In the genomic region with DNA sequence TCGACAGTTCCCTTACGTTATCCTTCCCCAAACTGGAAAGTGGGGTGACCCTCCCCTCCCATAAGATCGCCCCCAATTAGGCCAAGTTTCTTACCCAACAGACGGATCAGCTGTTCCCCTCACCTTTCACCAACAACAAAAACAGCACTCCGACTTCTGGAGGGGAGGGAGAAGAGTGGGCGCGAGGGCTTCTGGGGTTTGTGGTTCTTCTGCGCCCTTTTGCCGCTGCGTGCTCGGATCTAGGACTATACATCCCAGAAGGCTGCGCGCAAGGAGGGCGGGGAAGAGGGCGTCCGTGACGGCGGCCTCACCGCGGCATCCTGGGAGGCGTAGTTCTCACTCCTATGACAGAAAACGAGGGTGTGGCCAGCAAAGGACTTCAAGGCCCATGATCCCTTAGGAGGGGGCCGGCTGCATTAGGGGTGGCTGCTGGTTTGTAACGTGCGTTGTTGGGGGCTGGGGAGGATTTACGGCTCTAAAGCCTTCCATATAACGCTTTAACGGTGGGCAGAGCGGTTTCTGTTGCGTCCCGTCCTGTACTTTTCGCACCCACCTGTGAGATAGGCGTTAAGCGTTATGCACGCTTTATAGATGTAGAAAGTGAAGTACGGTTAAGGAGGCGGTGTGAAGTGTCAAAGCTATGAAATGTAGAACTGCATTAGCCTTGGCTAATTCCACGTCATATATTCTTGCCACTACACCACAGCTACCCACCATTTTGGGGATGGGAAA, we compare ENCODE assay signal across 1 cellular context.
A peak's percentile ranks its signal among the peaks of the same experiment; 100 is the strongest.
TF ChIP-seq lines count a peak whose summit lies in the region.

A gene with protein sequence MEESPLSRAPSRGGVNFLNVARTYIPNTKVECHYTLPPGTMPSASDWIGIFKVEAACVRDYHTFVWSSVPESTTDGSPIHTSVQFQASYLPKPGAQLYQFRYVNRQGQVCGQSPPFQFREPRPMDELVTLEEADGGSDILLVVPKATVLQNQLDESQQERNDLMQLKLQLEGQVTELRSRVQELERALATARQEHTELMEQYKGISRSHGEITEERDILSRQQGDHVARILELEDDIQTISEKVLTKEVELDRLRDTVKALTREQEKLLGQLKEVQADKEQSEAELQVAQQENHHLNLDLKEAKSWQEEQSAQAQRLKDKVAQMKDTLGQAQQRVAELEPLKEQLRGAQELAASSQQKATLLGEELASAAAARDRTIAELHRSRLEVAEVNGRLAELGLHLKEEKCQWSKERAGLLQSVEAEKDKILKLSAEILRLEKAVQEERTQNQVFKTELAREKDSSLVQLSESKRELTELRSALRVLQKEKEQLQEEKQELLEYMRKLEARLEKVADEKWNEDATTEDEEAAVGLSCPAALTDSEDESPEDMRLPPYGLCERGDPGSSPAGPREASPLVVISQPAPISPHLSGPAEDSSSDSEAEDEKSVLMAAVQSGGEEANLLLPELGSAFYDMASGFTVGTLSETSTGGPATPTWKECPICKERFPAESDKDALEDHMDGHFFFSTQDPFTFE (minus strand): TSS at position 143 of the 732 bp plus-strand sequence. CDS start 2,210 bp downstream, outside the sequence.

TF ChIP-seq in HepG2, 621 proteins besides CTCF, POLR2A, EP300 and RAD21 (continued from another document and continues in another):
- TF ChIP-seq ZNF577 (CRISPR knock-in tag; IDR thresholded peaks at IDR 0.05; ENCODE audit: borderline replicate concordance, low read depth) (no peak), ZNF296 (CRISPR knock-in tag; conservative IDR thresholded peaks at IDR 0.05) (no peak), ZNF317 (CRISPR knock-in tag; IDR thresholded peaks at IDR 0.05) (no peak), MLLT10 (CRISPR knock-in tag; IDR thresholded peaks at IDR 0.05) (no peak), ZSCAN29 (CRISPR knock-in tag; conservative IDR thresholded peaks at IDR 0.05) (0 out of 2 replicates have a peak, but pooled peaks have one; percentile 20), ZNF564 (CRISPR knock-in tag; IDR thresholded peaks at IDR 0.05) (no peak), ZNF143 (CRISPR knock-in tag; IDR thresholded peaks at IDR 0.05) (peak; percentile 99), ZNF781 (CRISPR knock-in tag; IDR thresholded peaks at IDR 0.05; ENCODE audit: borderline replicate concordance, not compliant biosample characterization) (peak; percentile 60), SYNCRIP (IDR thresholded peaks at IDR 0.05; ENCODE audit: insufficient read depth, low read depth, low read length) (no peak), ZNF225 (CRISPR knock-in tag; IDR thresholded peaks at IDR 0.05) (no peak), ZNF136 (CRISPR knock-in tag; IDR thresholded peaks at IDR 0.05; ENCODE audit: low read depth) (0 out of 2 replicates have a peak, but pooled peaks have one; percentile 27), FOSL2 (CRISPR knock-in tag; IDR thresholded peaks at IDR 0.05) (0 out of 2 replicates have a peak, but pooled peaks have one; percentile 1), ATF1 (CRISPR knock-in tag; IDR thresholded peaks at IDR 0.05) (peak; percentile 95), ZFY (CRISPR knock-in tag; IDR thresholded peaks at IDR 0.05) (peak; percentile 29), ZSCAN9 (CRISPR knock-in tag; IDR thresholded peaks at IDR 0.05; ENCODE audit: borderline replicate concordance) (peak; percentile 19; the same call in 1 of the 2 replicates), SP4 (CRISPR knock-in tag; IDR thresholded peaks at IDR 0.05) (peak; percentile 96), HMG20B (CRISPR knock-in tag; conservative IDR thresholded peaks at IDR 0.05) (0 out of 2 replicates have a peak, but pooled peaks have one; percentile 11), ZNF737 (CRISPR knock-in tag; IDR thresholded peaks at IDR 0.05; ENCODE audit: borderline replicate concordance) (no peak), ZNF451 (CRISPR knock-in tag; IDR thresholded peaks at IDR 0.05) (0 out of 2 replicates have a peak, but pooled peaks have one; percentile 61), SMARCE1 (IDR thresholded peaks at IDR 0.05; ENCODE audit: borderline replicate concordance) (no peak), CBX5 (CRISPR knock-in tag; IDR thresholded peaks at IDR 0.05; ENCODE audit: borderline replicate concordance) (peak; percentile 51; the same call in 1 of the 2 replicates), REXO4 (CRISPR knock-in tag; IDR thresholded peaks at IDR 0.05; ENCODE audit: borderline replicate concordance) (no peak), NFE2L2 (IDR thresholded peaks at IDR 0.05; ENCODE audit: low read length) (no peak), HNRNPLL (IDR thresholded peaks at IDR 0.05; ENCODE audit: low read depth, low read length, poor library complexity, severe bottlenecking) (peak; percentile 72), KDM2A (CRISPR knock-in tag; IDR thresholded peaks at IDR 0.05; ENCODE audit: borderline replicate concordance, low read depth) (peak; percentile 39; the same call in 1 of the 2 replicates), ZNF563 (CRISPR knock-in tag; IDR thresholded peaks at IDR 0.05) (no peak), POLR2AphosphoS2 (IDR thresholded peaks at IDR 0.05; ENCODE audit: low read depth, low read length) (no peak), JUND (CRISPR knock-in tag; IDR thresholded peaks at IDR 0.05) (no peak), ZNF652 (CRISPR knock-in tag; IDR thresholded peaks at IDR 0.05; ENCODE audit: borderline replicate concordance, low read depth) (peak; percentile 86), ZNF83 (CRISPR knock-in tag; IDR thresholded peaks at IDR 0.05; ENCODE audit: borderline replicate concordance) (no peak), U2AF1 (optimal IDR thresholded peaks at IDR 0.05; ENCODE audit: low read depth, low read length) (no peak), ZNF790 (CRISPR knock-in tag; IDR thresholded peaks at IDR 0.05; ENCODE audit: borderline replicate concordance) (no peak), ISL2 (CRISPR knock-in tag; IDR thresholded peaks at IDR 0.05) (peak; percentile 38; the same call in 1 of the 2 replicates), PITX1 (CRISPR knock-in tag; IDR thresholded peaks at IDR 0.05) (peak; percentile 85), TGIF2 (CRISPR knock-in tag; IDR thresholded peaks at IDR 0.05) (peak; percentile 57; the same call in 1 of the 2 replicates)
- TF ChIP-seq, protein P1, sequence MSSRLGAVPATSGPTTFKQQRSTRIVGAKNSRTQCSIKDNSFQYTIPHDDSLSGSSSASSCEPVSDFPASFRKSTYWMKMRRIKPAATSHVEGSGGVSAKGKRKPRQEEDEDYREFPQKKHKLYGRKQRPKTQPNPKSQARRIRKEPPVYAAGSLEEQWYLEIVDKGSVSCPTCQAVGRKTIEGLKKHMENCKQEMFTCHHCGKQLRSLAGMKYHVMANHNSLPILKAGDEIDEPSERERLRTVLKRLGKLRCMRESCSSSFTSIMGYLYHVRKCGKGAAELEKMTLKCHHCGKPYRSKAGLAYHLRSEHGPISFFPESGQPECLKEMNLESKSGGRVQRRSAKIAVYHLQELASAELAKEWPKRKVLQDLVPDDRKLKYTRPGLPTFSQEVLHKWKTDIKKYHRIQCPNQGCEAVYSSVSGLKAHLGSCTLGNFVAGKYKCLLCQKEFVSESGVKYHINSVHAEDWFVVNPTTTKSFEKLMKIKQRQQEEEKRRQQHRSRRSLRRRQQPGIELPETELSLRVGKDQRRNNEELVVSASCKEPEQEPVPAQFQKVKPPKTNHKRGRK (CRISPR knock-in tag; IDR thresholded peaks at IDR 0.05): no peak
- TF ChIP-seq, protein P2, sequence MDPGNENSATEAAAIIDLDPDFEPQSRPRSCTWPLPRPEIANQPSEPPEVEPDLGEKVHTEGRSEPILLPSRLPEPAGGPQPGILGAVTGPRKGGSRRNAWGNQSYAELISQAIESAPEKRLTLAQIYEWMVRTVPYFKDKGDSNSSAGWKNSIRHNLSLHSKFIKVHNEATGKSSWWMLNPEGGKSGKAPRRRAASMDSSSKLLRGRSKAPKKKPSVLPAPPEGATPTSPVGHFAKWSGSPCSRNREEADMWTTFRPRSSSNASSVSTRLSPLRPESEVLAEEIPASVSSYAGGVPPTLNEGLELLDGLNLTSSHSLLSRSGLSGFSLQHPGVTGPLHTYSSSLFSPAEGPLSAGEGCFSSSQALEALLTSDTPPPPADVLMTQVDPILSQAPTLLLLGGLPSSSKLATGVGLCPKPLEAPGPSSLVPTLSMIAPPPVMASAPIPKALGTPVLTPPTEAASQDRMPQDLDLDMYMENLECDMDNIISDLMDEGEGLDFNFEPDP (CRISPR knock-in tag; conservative IDR thresholded peaks at IDR 0.05): no peak
- TF ChIP-seq, protein P3, sequence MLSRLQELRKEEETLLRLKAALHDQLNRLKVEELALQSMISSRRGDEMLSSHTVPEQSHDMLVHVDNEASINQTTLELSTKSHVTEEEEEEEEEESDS (CRISPR knock-in tag; IDR thresholded peaks at IDR 0.05; ENCODE audit: borderline replicate concordance): no peak
- TF ChIP-seq, protein P4, sequence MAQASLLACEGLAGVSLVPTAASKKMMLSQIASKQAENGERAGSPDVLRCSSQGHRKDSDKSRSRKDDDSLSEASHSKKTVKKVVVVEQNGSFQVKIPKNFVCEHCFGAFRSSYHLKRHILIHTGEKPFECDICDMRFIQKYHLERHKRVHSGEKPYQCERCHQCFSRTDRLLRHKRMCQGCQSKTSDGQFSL (CRISPR knock-in tag; IDR thresholded peaks at IDR 0.05): no peak
- TF ChIP-seq, protein P5, sequence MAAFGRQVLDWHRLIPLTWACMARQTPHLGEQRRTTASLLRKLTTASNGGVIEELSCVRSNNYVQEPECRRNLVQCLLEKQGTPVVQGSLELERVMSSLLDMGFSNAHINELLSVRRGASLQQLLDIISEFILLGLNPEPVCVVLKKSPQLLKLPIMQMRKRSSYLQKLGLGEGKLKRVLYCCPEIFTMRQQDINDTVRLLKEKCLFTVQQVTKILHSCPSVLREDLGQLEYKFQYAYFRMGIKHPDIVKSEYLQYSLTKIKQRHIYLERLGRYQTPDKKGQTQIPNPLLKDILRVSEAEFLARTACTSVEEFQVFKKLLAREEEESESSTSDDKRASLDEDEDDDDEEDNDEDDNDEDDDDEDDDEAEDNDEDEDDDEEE (CRISPR knock-in tag; IDR thresholded peaks at IDR 0.05): no peak
- TF ChIP-seq, protein P6, sequence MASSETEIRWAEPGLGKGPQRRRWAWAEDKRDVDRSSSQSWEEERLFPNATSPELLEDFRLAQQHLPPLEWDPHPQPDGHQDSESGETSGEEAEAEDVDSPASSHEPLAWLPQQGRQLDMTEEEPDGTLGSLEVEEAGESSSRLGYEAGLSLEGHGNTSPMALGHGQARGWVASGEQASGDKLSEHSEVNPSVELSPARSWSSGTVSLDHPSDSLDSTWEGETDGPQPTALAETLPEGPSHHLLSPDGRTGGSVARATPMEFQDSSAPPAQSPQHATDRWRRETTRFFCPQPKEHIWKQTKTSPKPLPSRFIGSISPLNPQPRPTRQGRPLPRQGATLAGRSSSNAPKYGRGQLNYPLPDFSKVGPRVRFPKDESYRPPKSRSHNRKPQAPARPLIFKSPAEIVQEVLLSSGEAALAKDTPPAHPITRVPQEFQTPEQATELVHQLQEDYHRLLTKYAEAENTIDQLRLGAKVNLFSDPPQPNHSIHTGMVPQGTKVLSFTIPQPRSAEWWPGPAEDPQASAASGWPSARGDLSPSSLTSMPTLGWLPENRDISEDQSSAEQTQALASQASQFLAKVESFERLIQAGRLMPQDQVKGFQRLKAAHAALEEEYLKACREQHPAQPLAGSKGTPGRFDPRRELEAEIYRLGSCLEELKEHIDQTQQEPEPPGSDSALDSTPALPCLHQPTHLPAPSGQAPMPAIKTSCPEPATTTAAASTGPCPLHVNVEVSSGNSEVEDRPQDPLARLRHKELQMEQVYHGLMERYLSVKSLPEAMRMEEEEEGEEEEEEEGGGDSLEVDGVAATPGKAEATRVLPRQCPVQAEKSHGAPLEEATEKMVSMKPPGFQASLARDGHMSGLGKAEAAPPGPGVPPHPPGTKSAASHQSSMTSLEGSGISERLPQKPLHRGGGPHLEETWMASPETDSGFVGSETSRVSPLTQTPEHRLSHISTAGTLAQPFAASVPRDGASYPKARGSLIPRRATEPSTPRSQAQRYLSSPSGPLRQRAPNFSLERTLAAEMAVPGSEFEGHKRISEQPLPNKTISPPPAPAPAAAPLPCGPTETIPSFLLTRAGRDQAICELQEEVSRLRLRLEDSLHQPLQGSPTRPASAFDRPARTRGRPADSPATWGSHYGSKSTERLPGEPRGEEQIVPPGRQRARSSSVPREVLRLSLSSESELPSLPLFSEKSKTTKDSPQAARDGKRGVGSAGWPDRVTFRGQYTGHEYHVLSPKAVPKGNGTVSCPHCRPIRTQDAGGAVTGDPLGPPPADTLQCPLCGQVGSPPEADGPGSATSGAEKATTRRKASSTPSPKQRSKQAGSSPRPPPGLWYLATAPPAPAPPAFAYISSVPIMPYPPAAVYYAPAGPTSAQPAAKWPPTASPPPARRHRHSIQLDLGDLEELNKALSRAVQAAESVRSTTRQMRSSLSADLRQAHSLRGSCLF (CRISPR knock-in tag; IDR thresholded peaks at IDR 0.05; ENCODE audit: borderline replicate concordance): no peak
- TF ChIP-seq, protein P7, sequence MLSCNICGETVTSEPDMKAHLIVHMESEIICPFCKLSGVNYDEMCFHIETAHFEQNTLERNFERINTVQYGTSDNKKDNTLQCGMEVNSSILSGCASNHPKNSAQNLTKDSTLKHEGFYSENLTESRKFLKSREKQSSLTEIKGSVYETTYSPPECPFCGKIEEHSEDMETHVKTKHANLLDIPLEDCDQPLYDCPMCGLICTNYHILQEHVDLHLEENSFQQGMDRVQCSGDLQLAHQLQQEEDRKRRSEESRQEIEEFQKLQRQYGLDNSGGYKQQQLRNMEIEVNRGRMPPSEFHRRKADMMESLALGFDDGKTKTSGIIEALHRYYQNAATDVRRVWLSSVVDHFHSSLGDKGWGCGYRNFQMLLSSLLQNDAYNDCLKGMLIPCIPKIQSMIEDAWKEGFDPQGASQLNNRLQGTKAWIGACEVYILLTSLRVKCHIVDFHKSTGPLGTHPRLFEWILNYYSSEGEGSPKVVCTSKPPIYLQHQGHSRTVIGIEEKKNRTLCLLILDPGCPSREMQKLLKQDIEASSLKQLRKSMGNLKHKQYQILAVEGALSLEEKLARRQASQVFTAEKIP (CRISPR knock-in tag; IDR thresholded peaks at IDR 0.05; ENCODE audit: borderline replicate concordance): no peak
- TF ChIP-seq, protein P8, sequence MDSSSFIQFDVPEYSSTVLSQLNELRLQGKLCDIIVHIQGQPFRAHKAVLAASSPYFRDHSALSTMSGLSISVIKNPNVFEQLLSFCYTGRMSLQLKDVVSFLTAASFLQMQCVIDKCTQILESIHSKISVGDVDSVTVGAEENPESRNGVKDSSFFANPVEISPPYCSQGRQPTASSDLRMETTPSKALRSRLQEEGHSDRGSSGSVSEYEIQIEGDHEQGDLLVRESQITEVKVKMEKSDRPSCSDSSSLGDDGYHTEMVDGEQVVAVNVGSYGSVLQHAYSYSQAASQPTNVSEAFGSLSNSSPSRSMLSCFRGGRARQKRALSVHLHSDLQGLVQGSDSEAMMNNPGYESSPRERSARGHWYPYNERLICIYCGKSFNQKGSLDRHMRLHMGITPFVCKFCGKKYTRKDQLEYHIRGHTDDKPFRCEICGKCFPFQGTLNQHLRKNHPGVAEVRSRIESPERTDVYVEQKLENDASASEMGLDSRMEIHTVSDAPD (CRISPR knock-in tag; IDR thresholded peaks at IDR 0.05): no peak
- TF ChIP-seq, protein P9, sequence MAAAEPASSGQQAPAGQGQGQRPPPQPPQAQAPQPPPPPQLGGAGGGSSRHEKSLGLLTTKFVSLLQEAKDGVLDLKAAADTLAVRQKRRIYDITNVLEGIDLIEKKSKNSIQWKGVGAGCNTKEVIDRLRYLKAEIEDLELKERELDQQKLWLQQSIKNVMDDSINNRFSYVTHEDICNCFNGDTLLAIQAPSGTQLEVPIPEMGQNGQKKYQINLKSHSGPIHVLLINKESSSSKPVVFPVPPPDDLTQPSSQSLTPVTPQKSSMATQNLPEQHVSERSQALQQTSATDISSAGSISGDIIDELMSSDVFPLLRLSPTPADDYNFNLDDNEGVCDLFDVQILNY (CRISPR knock-in tag; conservative IDR thresholded peaks at IDR 0.05): no peak
